In genomic region chr15:83066034-83066760, GRCh38 we compare ENCODE assay signal across 8 cellular contexts.
DNase-seq lines count a peak whose midpoint lies in the region; ATAC-seq, FAIRE-seq and TF ChIP-seq lines count a peak whose summit lies in the region.

No MANE protein-coding gene starts in this region.

- H3K4me1 Mint-ChIP-seq in central memory CD8-positive, alpha-beta T cell, result peaks cover 13% of the 10 kb centered on the region

- H3K9ac ChIP-seq in KMS-11 (peak overlapping the region; percentile 96), muscle layer of colon (ENCODE audit: low read length) (peak overlapping the region; percentile 57)

- H3K9me3 Mint-ChIP-seq in central memory CD8-positive, alpha-beta T cell, result no peaks in the 10 kb centered on the region

- H3K9me3 ChIP-seq in DOHH2 (ENCODE audit: control insufficient read depth, insufficient read depth, low read length) (peaks cover 8% of the 10 kb centered on the region), muscle layer of colon (ENCODE audit: low read length) (no peaks in the 10 kb centered on the region)

- H3K36me3 Mint-ChIP-seq in central memory CD8-positive, alpha-beta T cell (ENCODE audit: insufficient read depth), result peaks cover 4% of the 10 kb centered on the region

- H3K27ac Mint-ChIP-seq in central memory CD8-positive, alpha-beta T cell (ENCODE audit: low read depth), result peak overlapping the region; percentile 63

- peaks cover 12% of the 10 kb centered on the region for H3F3A ChIP-seq in DOHH2 (ENCODE audit: control insufficient read depth, insufficient read depth)

- H3K27ac ChIP-seq in DOHH2 (ENCODE audit: low read depth, low read length) (peak overlapping the region; percentile 69), KMS-11 (peak overlapping the region; percentile 77), muscle layer of colon (ENCODE audit: low read depth, low read length) (peak overlapping the region; percentile 98)

- H3K4me3 ChIP-seq in DOHH2 (ENCODE audit: low read length), result peak overlapping the region; percentile 82
- H3K4me3 ChIP-seq in KMS-11 (IDR thresholded peaks at IDR 0.05; ENCODE audit: insufficient read depth, low read depth, low read length), result no peak overlapping the region
- peak overlapping the region; percentile 87 to 95 for H3K4me3 ChIP-seq in muscle layer of colon (ENCODE audit: low read depth in 1 of 2, low read length in 2 of 2)

- TF ChIP-seq CTCF in DOHH2 (IDR thresholded peaks at IDR 0.05; ENCODE audit: low read depth, low read length, poor library complexity, severe bottlenecking) (no peak), KMS-11 (conservative IDR thresholded peaks at IDR 0.05; ENCODE audit: low read depth, low read length) (no peak)

- no peak for DNase-seq in central memory CD8-positive, alpha-beta T cell (ENCODE audit: low spot score in 2 of 2)
- DNase-seq in AG20443 (ENCODE audit: low spot score), result no peak
- no peak for DNase-seq in activated CD4-positive, CD25-positive, alpha-beta regulatory T cell (lab: John Stamatoyannopoulos, UW)
- DNase-seq in urothelium cell line (ENCODE audit: low spot score), result no peak

- no peak for ATAC-seq in central memory CD8-positive, alpha-beta T cell (replicated peaks; ENCODE audit: extremely low read depth, poor library complexity, severe bottlenecking)
- no peak for ATAC-seq in HG02588 (IDR thresholded peaks at IDR 0.05; ENCODE audit: unreplicated experiment)

- H2AFZ ChIP-seq in KMS-11 (ENCODE audit: low read depth), result peak overlapping the region; percentile 90

- no peak for FAIRE-seq in urothelium cell line (lab: Jason Lieb, UNC)

- peaks cover 43% of the 10 kb centered on the region for H4K20me1 ChIP-seq in DOHH2 (ENCODE audit: control insufficient read depth, insufficient read depth, low read depth, low read length)
- H4K20me1 ChIP-seq in KMS-11 (ENCODE audit: insufficient read depth), result peaks cover 33% of the 10 kb centered on the region

- no peaks in the 10 kb centered on the region for H3K9me2 ChIP-seq in DOHH2 (replicated peaks; ENCODE audit: control insufficient read depth, low read length)

- H3K27me3 Mint-ChIP-seq in central memory CD8-positive, alpha-beta T cell, result no peaks in the 10 kb centered on the region

- no peak overlapping the region for H3K4me3 Mint-ChIP-seq in central memory CD8-positive, alpha-beta T cell

- H3K4me1 ChIP-seq in DOHH2 (ENCODE audit: control insufficient read depth, low read length) (peaks cover 50% of the 10 kb centered on the region), KMS-11 (ENCODE audit: low read depth, poor library complexity, severe bottlenecking) (peaks cover 46% of the 10 kb centered on the region), muscle layer of colon (ENCODE audit: insufficient read depth, low read length) (peaks cover 43% of the 10 kb centered on the region)

- H3K4me2 ChIP-seq in DOHH2 (ENCODE audit: low read length), result peak overlapping the region; percentile 67
- H3K4me2 ChIP-seq in KMS-11, result peak overlapping the region; percentile 87

- H3K27me3 ChIP-seq in DOHH2 (ENCODE audit: control insufficient read depth, low read length) (no peaks in the 10 kb centered on the region), KMS-11 (ENCODE audit: insufficient read depth, low read depth) (no peaks in the 10 kb centered on the region), muscle layer of colon (ENCODE audit: control insufficient read depth in 1 of 2, insufficient read depth in 2 of 2, low read length in 2 of 2) (no peaks in the 10 kb centered on the region)

- H3K79me2 ChIP-seq in DOHH2 (ENCODE audit: control insufficient read depth, low read length) (peaks cover 69% of the 10 kb centered on the region), KMS-11 (ENCODE audit: insufficient read depth, low read depth) (peaks cover 53% of the 10 kb centered on the region)

- H3K36me3 ChIP-seq in DOHH2 (ENCODE audit: control insufficient read depth, low read length) (peaks cover 48% of the 10 kb centered on the region), KMS-11 (ENCODE audit: insufficient read depth) (no peaks in the 10 kb centered on the region), muscle layer of colon (ENCODE audit: insufficient read depth, low read length) (no peaks in the 10 kb centered on the region)
